7 cellular contexts compared by ENCODE assay signal in the genomic region with DNA sequence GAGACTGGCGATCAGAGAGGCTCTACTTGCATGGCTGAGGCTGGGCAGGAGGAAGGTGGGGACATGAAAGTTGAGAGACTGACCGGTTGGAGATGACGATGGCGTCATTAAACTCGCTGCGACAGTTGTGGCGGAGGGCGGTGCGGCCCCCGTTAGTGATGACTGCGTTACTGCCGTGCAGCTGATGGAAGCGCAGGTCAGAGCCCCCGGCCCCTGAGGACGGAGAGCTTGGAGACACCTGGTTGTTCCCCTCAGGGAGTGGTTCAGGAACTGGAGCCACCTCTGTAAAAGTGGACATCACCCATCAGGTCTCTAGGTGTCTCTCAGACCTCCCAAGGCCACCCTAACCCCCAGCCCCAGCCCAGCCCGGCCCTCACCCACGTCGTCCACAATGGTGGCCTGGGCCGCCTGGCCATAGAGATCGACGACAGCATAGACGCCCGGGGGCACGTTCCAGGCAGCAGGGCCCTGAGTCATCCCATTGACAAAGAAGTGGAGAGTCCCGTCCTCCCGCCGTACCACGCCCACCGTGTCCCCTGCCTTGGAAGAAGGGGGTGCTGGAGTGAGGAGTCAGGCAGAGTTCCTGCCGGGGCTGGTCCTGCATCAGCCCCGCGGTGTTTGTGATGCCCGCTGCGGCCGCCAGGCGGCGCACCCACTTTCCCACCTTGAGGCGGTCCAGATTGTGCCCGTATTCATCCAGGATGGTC. TPM values are rescaled to one million over a fixed set of nuclear protein-coding genes. Genes with fewer than 3 reads are reported as not detected.
A peak's percentile ranks its signal among the peaks of the same experiment; 100 is the strongest.
DNase-seq lines count a peak whose midpoint lies in the region; ATAC-seq and TF ChIP-seq lines count a peak whose summit lies in the region.
"Had no signal": no experiment of that assay in that cellular context is flagged by ENCODE, and none has a peak within 500 bp of the region (broad histone marks: within the 10 kb centered on the region; RNA-seq: fewer than 3 reads in every experiment).

No MANE protein-coding gene starts in this region.

- peaks cover 16% of the 10 kb centered on the region for H3K4me1 ChIP-seq in DOHH2 (ENCODE audit: control insufficient read depth, low read length)
- peaks cover 10 to 26% (median 14%) of the 10 kb centered on the region in 4 donors for H3K4me1 ChIP-seq in esophagus muscularis mucosa

- TF ChIP-seq POLR2A in esophagus muscularis mucosa (IDR thresholded peaks at IDR 0.05; ENCODE audit: low read depth): no peak

- H3K9me3 ChIP-seq in DOHH2 (ENCODE audit: control insufficient read depth, insufficient read depth, low read length) (no peaks in the 10 kb centered on the region), esophagus muscularis mucosa (no peaks in the 10 kb centered on the region)

- no peak for TF ChIP-seq EP300 in esophagus muscularis mucosa (IDR thresholded peaks at IDR 0.05)

- DNase-seq in esophagus muscularis mucosa (ENCODE audit: extremely low spot score): no peak
- peak; percentile 74 to 78 for DNase-seq in stimulated activated CD4-positive, alpha-beta T cell treated with anti-CD3 and anti-CD28 coated beads, Interleukin-2, amount 100 ng/mL, for 24 hours
- no peak for DNase-seq in HCEC 1CT

- WGBS in esophagus muscularis mucosa: 73% methylated on average over 17 of the region's 39 CpGs

- no peaks in the 10 kb centered on the region for H3F3A ChIP-seq in DOHH2 (ENCODE audit: control insufficient read depth, insufficient read depth)

- H3K4me3 ChIP-seq in DOHH2 (ENCODE audit: low read length) (no peak overlapping the region), esophagus muscularis mucosa (no peak overlapping the region)
- H3K4me3 ChIP-seq: skin epidermis had no signal

- H3K9me2 ChIP-seq in DOHH2 (replicated peaks; ENCODE audit: control insufficient read depth, low read length): no peaks in the 10 kb centered on the region

- no peaks in the 10 kb centered on the region for H3K27me3 ChIP-seq in DOHH2 (ENCODE audit: control insufficient read depth, low read length)
- H3K27me3 ChIP-seq in esophagus muscularis mucosa: no peaks in the 10 kb centered on the region

- H3K4me2 ChIP-seq in DOHH2 (ENCODE audit: low read length): no peak overlapping the region

- H3K79me2 ChIP-seq in DOHH2 (ENCODE audit: control insufficient read depth, low read length): peaks cover 40% of the 10 kb centered on the region

- H4K20me1 ChIP-seq in DOHH2 (ENCODE audit: control insufficient read depth, insufficient read depth, low read depth, low read length): no peaks in the 10 kb centered on the region

- no peak for ATAC-seq in GM19467 (IDR thresholded peaks at IDR 0.05; ENCODE audit: unreplicated experiment)

- intact Hi-C loops in esophagus muscularis mucosa (cut with DNase I): no loop called here

- H3K36me3 ChIP-seq in DOHH2 (ENCODE audit: control insufficient read depth, low read length): peaks cover 73% of the 10 kb centered on the region
- H3K36me3 ChIP-seq in esophagus muscularis mucosa: peaks cover 36 to 88% (median 78%) of the 10 kb centered on the region in 4 donors

- H3K27ac ChIP-seq in DOHH2 (ENCODE audit: low read depth, low read length) (no peak overlapping the region), VCaP (no peak overlapping the region), esophagus muscularis mucosa (replicated peaks in 1 of 4) (no peak overlapping the region)
- H3K27ac ChIP-seq: skin epidermis had no signal

- TF ChIP-seq CTCF in DOHH2 (IDR thresholded peaks at IDR 0.05; ENCODE audit: low read depth, low read length, poor library complexity, severe bottlenecking) (peak; percentile 98), VCaP (conservative IDR thresholded peaks at IDR 0.05) (peak; percentile 62), esophagus muscularis mucosa (IDR thresholded peaks at IDR 0.05) (peak; percentile 72 to 89 (median 77))

RNA-seq across cellular contexts. Expression of a gene that starts 5.3 kb away (rescaled TPM):
- total RNA-seq in esophagus muscularis mucosa: 10 to 100 TPM; 13.9 to 27.0 (median 20.6) TPM

RNA-seq across cellular contexts. Expression of a gene that starts 8.7 kb away (rescaled TPM):
- total RNA-seq in esophagus muscularis mucosa: 100 to 1,000 TPM in 1 of 4 donors, 10 to 100 TPM in 3; 89.6 to 112 (median 90.2) TPM

RNA-seq across cellular contexts. Expression of a gene that starts 12.4 kb away (rescaled TPM):
- 10 to 100 TPM in 1 of 4 donors, 1 to 10 TPM in 3; 2.1 to 11.4 (median 4.6) TPM for total RNA-seq in esophagus muscularis mucosa

RNA-seq across cellular contexts. Expression of a gene that starts 16.5 kb away (rescaled TPM):
- total RNA-seq in esophagus muscularis mucosa: 100 to 1,000 TPM; 145 to 214 (median 204) TPM

RNA-seq across cellular contexts. Expression of a gene that starts 28.1 kb away (rescaled TPM):
- total RNA-seq in esophagus muscularis mucosa: 10 to 100 TPM in 2 of 4 donors, 1 to 10 TPM in 2; 9.1 to 18.2 (median 13.3) TPM

Comparison
In these comparisons a context has a peak if more than half of its experiments do, and no peak if none do; other contexts are left out.
1. DNase-seq: peak in stimulated activated CD4-positive, alpha-beta T cell treated with anti-CD3 and anti-CD28 coated beads, Interleukin-2, amount 100 ng/mL, for 24 hours (2 of 2); none in esophagus muscularis mucosa (single experiment) and HCEC 1CT (single experiment).
2. Peak in every context shown above with its lines, with median percentiles within 50 percentile points of each other: CTCF ChIP-seq.